ENCODE assay signal across 9 cellular contexts in the genomic region with DNA sequence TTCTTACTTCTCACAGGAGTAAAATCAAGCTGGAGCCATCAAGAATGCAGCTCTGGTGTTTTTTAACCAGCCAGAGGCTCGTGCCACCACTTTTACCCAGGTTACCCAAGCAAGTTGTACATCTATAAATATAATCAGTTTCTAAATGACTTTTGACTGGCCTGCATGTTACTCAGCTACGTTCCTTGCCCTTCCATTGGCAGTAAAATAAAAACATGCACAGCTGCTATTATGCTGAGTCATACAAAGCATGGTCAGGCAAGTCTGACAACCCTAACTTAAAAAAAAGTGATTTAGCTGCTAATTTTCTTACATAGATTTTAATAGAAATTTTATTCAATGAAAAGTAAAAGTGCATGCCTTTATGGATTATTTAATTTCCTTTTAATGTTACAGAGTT.
DNase-seq lines count a peak whose midpoint lies in the region; ATAC-seq and TF ChIP-seq lines count a peak whose summit lies in the region.
"Had no signal": no experiment of that assay in that cellular context is flagged by ENCODE, and none has a peak within 500 bp of the region (broad histone marks: within the 10 kb centered on the region; RNA-seq: fewer than 3 reads in every experiment).

No MANE protein-coding gene starts in this region.

- POLR2A ChIA-PET in AG04449 (lab: Yijun Ruan, JAX) = no interaction called here

- no peaks in the 10 kb centered on the region for H3K79me2 ChIP-seq in Karpas-422 (ENCODE audit: low read length)

- ATAC-seq in GM21360 (IDR thresholded peaks at IDR 0.05; ENCODE audit: unreplicated experiment) = peak; percentile 93
- peak; percentile 82 for ATAC-seq in HG03460 (IDR thresholded peaks at IDR 0.05; ENCODE audit: unreplicated experiment)
- ATAC-seq in mucosa of descending colon = no peak

- H3K36me3 ChIP-seq in mucosa of descending colon (ENCODE audit: low read depth) = no peaks in the 10 kb centered on the region
- no peaks in the 10 kb centered on the region for H3K36me3 ChIP-seq in Karpas-422 (ENCODE audit: insufficient read depth, low read length)

- H3K4me1 ChIP-seq in mucosa of descending colon (ENCODE audit: low read depth) = no peaks in the 10 kb centered on the region
- H3K4me1 ChIP-seq in Karpas-422 (ENCODE audit: low read length) = no peaks in the 10 kb centered on the region

- CTCF ChIA-PET in AG04449 (lab: Yijun Ruan, JAX) = no interaction called here

- no peaks in the 10 kb centered on the region for H3K9me2 ChIP-seq in Karpas-422 (replicated peaks; ENCODE audit: insufficient read depth, low read length)

- no peak for TF ChIP-seq CTCF in AG04449 (IDR thresholded peaks at IDR 0.05; ENCODE audit: insufficient read depth, low read length, missing control alignments)
- no peak for TF ChIP-seq CTCF in mucosa of descending colon (IDR thresholded peaks at IDR 0.05)

- H3K27ac ChIP-seq in Karpas-422 (ENCODE audit: low read length) = no peak overlapping the region
- H3K27ac ChIP-seq: C4-2B had no signal

- H2AFZ ChIP-seq in Karpas-422 (ENCODE audit: low read length) = no peak overlapping the region

- H3K4me2 ChIP-seq in Karpas-422 (ENCODE audit: low read depth, low read length, poor library complexity, severe bottlenecking) = no peak overlapping the region

- H3K4me3 ChIP-seq in AG04449 (ENCODE audit: low read depth, low read length) = no peak overlapping the region
- H3K4me3 ChIP-seq in mucosa of descending colon = no peak overlapping the region
- no peak overlapping the region for H3K4me3 ChIP-seq in Karpas-422 (ENCODE audit: low read length)

- H3K9ac ChIP-seq in Karpas-422 (ENCODE audit: low read length) = no peak overlapping the region

- DNase-seq in AG04449 (ENCODE audit: low read depth, low spot score) (peak; percentile 36), dedifferentiated amniotic fluid mesenchymal stem cell (ENCODE audit: extremely low spot score) (peak; percentile 64), mucosa of descending colon (no peak), NCI-H2196 (lab: John Stamatoyannopoulos, UW; ENCODE audit: unreplicated experiment) (no peak), Karpas-422 (no peak)
- DNase-seq in activated naive CD4-positive, alpha-beta T cell treated with Interleukin-2 at 50 U/mL for 16 hours = no peak

- intact Hi-C loops in mucosa of descending colon (cut with DNase I, micrococcal nuclease) = no loop called here

- no peaks in the 10 kb centered on the region for H4K20me1 ChIP-seq in Karpas-422 (ENCODE audit: insufficient read depth, low read depth, low read length)

- H3K9me3 ChIP-seq in mucosa of descending colon (no peaks in the 10 kb centered on the region), Karpas-422 (ENCODE audit: low read length) (no peaks in the 10 kb centered on the region)

- H3K27me3 ChIP-seq in Karpas-422 (ENCODE audit: low read length) = no peaks in the 10 kb centered on the region

Comparison
In these comparisons a context has a peak if more than half of its experiments do, and no peak if none do; other contexts are left out.
1. DNase-seq: peak in AG04449 (single experiment) and dedifferentiated amniotic fluid mesenchymal stem cell (single experiment); none in activated naive CD4-positive, alpha-beta T cell treated with Interleukin-2 at 50 U/mL for 16 hours (single experiment), mucosa of descending colon (0 of 3), NCI-H2196 (single experiment) and Karpas-422 (single experiment).